In genomic region chr9:69678843-69679538, GRCh38 we compare ENCODE assay signal across 3 cellular contexts.
TF ChIP-seq lines count a peak whose summit lies in the region.

No MANE protein-coding gene starts in this region.

TF ChIP-seq in SK-N-SH, 30 proteins besides CTCF, POLR2A, EP300 and RAD21:
- TF ChIP-seq MAX (IDR thresholded peaks at IDR 0.05; ENCODE audit: low read depth), result no peak
- no peak for TF ChIP-seq PBX3 (IDR thresholded peaks at IDR 0.05)
- no peak for TF ChIP-seq SIN3A (IDR thresholded peaks at IDR 0.05; ENCODE audit: borderline replicate concordance, low read depth, low read length)
- TF ChIP-seq FOSL2 (IDR thresholded peaks at IDR 0.05; ENCODE audit: borderline replicate concordance, low read depth), result no peak
- no peak for TF ChIP-seq REST (IDR thresholded peaks at IDR 0.05; ENCODE audit: low read depth, low read length)
- no peak for TF ChIP-seq NFIC (IDR thresholded peaks at IDR 0.05; ENCODE audit: borderline replicate concordance)
- no peak for TF ChIP-seq CHD2 (IDR thresholded peaks at IDR 0.05; ENCODE audit: low read length, partially characterized antibody)
- TF ChIP-seq EZH2phosphoT487 (IDR thresholded peaks at IDR 0.05; ENCODE audit: borderline replicate concordance, low read depth), result no peak
- TF ChIP-seq MXI1 (IDR thresholded peaks at IDR 0.05; ENCODE audit: low read depth, low read length), result no peak
- TF ChIP-seq YY1 (IDR thresholded peaks at IDR 0.05; ENCODE audit: low read depth), result no peak

TF ChIP-seq in SK-N-SH treated with all-trans-retinoic acid at 6 μM for 48 hours, 23 proteins besides CTCF, POLR2A, EP300 and RAD21:
- TF ChIP-seq CSDC2 (CRISPR knock-in tag; IDR thresholded peaks at IDR 0.05) (no peak), GLIS3 (CRISPR knock-in tag; IDR thresholded peaks at IDR 0.05) (no peak), ZFP3 (CRISPR knock-in tag; IDR thresholded peaks at IDR 0.05) (no peak), ZNF8 (CRISPR knock-in tag; IDR thresholded peaks at IDR 0.05) (no peak), SNAI2 (CRISPR knock-in tag; IDR thresholded peaks at IDR 0.05) (no peak), BACH2 (CRISPR knock-in tag; IDR thresholded peaks at IDR 0.05; ENCODE audit: borderline replicate concordance) (no peak), CREB5 (CRISPR knock-in tag; IDR thresholded peaks at IDR 0.05; ENCODE audit: low read depth) (no peak), ISL1 (CRISPR knock-in tag; IDR thresholded peaks at IDR 0.05) (no peak), ARNTL (CRISPR knock-in tag; IDR thresholded peaks at IDR 0.05; ENCODE audit: borderline replicate concordance, low read depth) (no peak), OSR1 (CRISPR knock-in tag; IDR thresholded peaks at IDR 0.05) (no peak), TOX (CRISPR knock-in tag; IDR thresholded peaks at IDR 0.05; ENCODE audit: borderline replicate concordance) (no peak), TCF4 (CRISPR knock-in tag; IDR thresholded peaks at IDR 0.05; ENCODE audit: borderline replicate concordance) (no peak), ZNF565 (CRISPR knock-in tag; conservative IDR thresholded peaks at IDR 0.05; ENCODE audit: low read depth) (no peak), PPARA (CRISPR knock-in tag; IDR thresholded peaks at IDR 0.05; ENCODE audit: borderline replicate concordance) (no peak), POU6F1 (CRISPR knock-in tag; IDR thresholded peaks at IDR 0.05; ENCODE audit: borderline replicate concordance, low read depth) (no peak), CSRNP3 (CRISPR knock-in tag; IDR thresholded peaks at IDR 0.05) (no peak), PATZ1 (CRISPR knock-in tag; IDR thresholded peaks at IDR 0.05; ENCODE audit: borderline replicate concordance) (no peak), ZFP30 (CRISPR knock-in tag; IDR thresholded peaks at IDR 0.05) (no peak)

TF ChIP-seq in IMR-90, 13 proteins besides CTCF, POLR2A, EP300 and RAD21:
- TF ChIP-seq MXI1 (IDR thresholded peaks at IDR 0.05; ENCODE audit: borderline replicate concordance, low read depth, low read length), result no peak
- peak; percentile 87 for TF ChIP-seq MAFK (IDR thresholded peaks at IDR 0.05; ENCODE audit: low read depth, low read length)
- no peak for TF ChIP-seq CHD1 (IDR thresholded peaks at IDR 0.05; ENCODE audit: low read depth, low read length)
- TF ChIP-seq NFE2L2 (IDR thresholded peaks at IDR 0.05; ENCODE audit: low read depth, low read length), result no peak
- no peak for TF ChIP-seq MAZ (IDR thresholded peaks at IDR 0.05; ENCODE audit: borderline replicate concordance, low read depth, low read length)
- no peak for TF ChIP-seq RCOR1 (IDR thresholded peaks at IDR 0.05; ENCODE audit: insufficient replicate concordance, low read length)
- TF ChIP-seq ELK1 (IDR thresholded peaks at IDR 0.05; ENCODE audit: borderline replicate concordance, low read depth, low read length), result no peak
- no peak for TF ChIP-seq FOS (IDR thresholded peaks at IDR 0.05; ENCODE audit: low read depth, low read length)
- TF ChIP-seq CEBPB (IDR thresholded peaks at IDR 0.05; ENCODE audit: low read depth, low read length), result no peak; the same call in 1 of the 2 replicates
